ENCODE assay signal across 32 cellular contexts in genomic region chr7:100671353-100672327, GRCh38. TPM values are rescaled to one million over a fixed set of nuclear protein-coding genes. Genes with fewer than 3 reads are reported as not detected.
"Had no signal": no experiment of that assay in that cellular context is flagged by ENCODE, and none has a peak within 500 bp of the region (broad histone marks: within the 10 kb centered on the region; RNA-seq: fewer than 3 reads in every experiment).

No MANE protein-coding gene starts in this region.

- H3K79me2 ChIP-seq: parathyroid adenoma had no signal

- H3K9me3 ChIP-seq: ascending aorta, gastrocnemius medialis, mucosa of descending colon, psoas muscle, suprapubic skin, tibial artery had no signal

- H2AFZ ChIP-seq: neural progenitor cell, parathyroid adenoma had no signal

- DNase-seq: activated CD4-positive, alpha-beta memory T cell treated with anti-CD3 and anti-CD28 coated beads for 36 hours; activated CD4-positive, alpha-beta T cell treated with anti-CD3 and anti-CD28 coated beads, Interleukin-2, amount 10 ng/mL, durations not matched to agents 24 days and 14 days; activated CD4-positive, CD25-positive, alpha-beta regulatory T cell treated with anti-CD3 and anti-CD28 coated beads, Interleukin-2, amount 50 U/mL, for 72 hours; activated CD8-positive, alpha-beta memory T cell treated with anti-CD3 and anti-CD28 coated beads, Interleukin-2, amount 50 U/mL, for 4 hours; activated gamma-delta T cell; activated naive CD4-positive, alpha-beta T cell treated with anti-CD3 and anti-CD28 coated beads, Interleukin-2, amount 10 ng/mL, durations not matched to agents 7 days and 5 days; activated naive CD8-positive, alpha-beta T cell treated with anti-CD3 and anti-CD28 coated beads, Interleukin-2, amount 10 ng/mL, durations not matched to agents 7 days and 5 days; activated T-cell treated with anti-CD3 and anti-CD28 coated beads, Interleukin-2, amount 50 U/mL, for 1 hour; brain microvascular endothelial cell; cortex of kidney; effector memory CD8-positive, alpha-beta T cell; erythroblast; gastrocnemius medialis; glutamatergic neuron; islet precursor cell; left cardiac atrium; left ventricle myocardium superior; occipital lobe; stimulated activated CD4-positive, alpha-beta T cell treated with anti-CD3 and anti-CD28 coated beads, Interleukin-15, amount 100 ng/mL, for 24 hours; stimulated activated CD4-positive, alpha-beta T cell treated with anti-CD3 and anti-CD28 coated beads, Interleukin-2, amount 100 ng/mL, for 24 hours; stimulated activated naive CD4-positive, alpha-beta T cell; T-cell; T-helper 9 cell; tibial artery had no signal

- H3K27ac Mint-ChIP-seq: activated CD4-positive, alpha-beta T cell treated with anti-CD3 and anti-CD28 coated beads, Interleukin-2, amount 10 ng/mL, durations not matched to agents 24 days and 14 days; neural progenitor cell had no signal

- H3K27me3 ChIP-seq: ascending aorta, brain microvascular endothelial cell, gastrocnemius medialis, suprapubic skin, tibial artery had no signal

- H3K27ac ChIP-seq: ascending aorta, brain microvascular endothelial cell, gastrocnemius medialis, neural progenitor cell, parathyroid adenoma, psoas muscle, suprapubic skin had no signal

- H3K9ac ChIP-seq: neural progenitor cell, parathyroid adenoma had no signal

- H3K36me3 Mint-ChIP-seq: neural progenitor cell had no signal

- H3K4me3 ChIP-seq: ascending aorta, mucosa of descending colon, neural progenitor cell, smooth muscle cell, suprapubic skin, tibial artery had no signal

- H3K4me1 ChIP-seq: neural progenitor cell, parathyroid adenoma, psoas muscle had no signal

- H3K4me2 ChIP-seq: neural progenitor cell, smooth muscle cell had no signal

- H3K9me3 Mint-ChIP-seq: activated CD4-positive, alpha-beta memory T cell treated with anti-CD3 and anti-CD28 coated beads for 36 hours; activated CD4-positive, alpha-beta T cell treated with anti-CD3 and anti-CD28 coated beads, Interleukin-2, amount 10 ng/mL, durations not matched to agents 24 days and 14 days; activated naive CD4-positive, alpha-beta T cell treated with anti-CD3 and anti-CD28 coated beads, Interleukin-2, amount 10 ng/mL, durations not matched to agents 7 days and 5 days; activated naive CD8-positive, alpha-beta T cell treated with anti-CD3 and anti-CD28 coated beads, Interleukin-2, amount 10 ng/mL, durations not matched to agents 7 days and 5 days; activated T-helper 1 cell treated with anti-CD3 and anti-CD28 coated beads, Interleukin-12 subunit alpha, Interleukin-12 subunit beta, Interleukin-2, Interleukin-4 antibody, amounts not matched to agents 30 ng/mL and 10 ng/mL and 1 ng/mL, durations not matched to agents 14 hours and 24 hours and 36 hours; effector memory CD8-positive, alpha-beta T cell; neural progenitor cell; T-cell had no signal

- H3K36me3 ChIP-seq: neural progenitor cell had no signal

- ATAC-seq: effector memory CD8-positive, alpha-beta T cell; gastrocnemius medialis; left cardiac atrium; left ventricle myocardium superior; mucosa of descending colon; psoas muscle; T-cell had no signal

RNA-seq across cellular contexts. Expression of gene ACTL6B, which starts 15.4 kb away (rescaled TPM):
- polyA plus RNA-seq: smooth muscle cell had no signal
